8 cellular contexts compared by ENCODE assay signal in genomic region chr6:28867078-28867414, GRCh38. TPM values are rescaled to one million over a fixed set of nuclear protein-coding genes. Genes with fewer than 3 reads are reported as not detected.
DNase-seq lines count a peak whose midpoint lies in the region; ATAC-seq and TF ChIP-seq lines count a peak whose summit lies in the region.

No MANE protein-coding gene starts in this region.

- H3K27me3 ChIP-seq in HAP-1 (ENCODE audit: low read depth) = no peaks in the 10 kb centered on the region
- no peaks in the 10 kb centered on the region for H3K27me3 ChIP-seq in endodermal cell (ENCODE audit: control insufficient read depth, insufficient read depth, low read length, poor library complexity, severe bottlenecking)

- H3K9me3 ChIP-seq in HAP-1 = no peaks in the 10 kb centered on the region; the same call in 1 of the 2 replicates
- peaks cover 9% of the 10 kb centered on the region for H3K9me3 ChIP-seq in endodermal cell (ENCODE audit: control insufficient read depth, low read length)

- CTCF ChIA-PET in RWPE1 (lab: Yijun Ruan, JAX) = interaction anchor here (0.6 kb wide), 1 partner anchor 108 kb away, joined by 3 read pairs; no protein-coding TSS in a partner anchor

- in situ Hi-C loops in HAP-1 (cut with MboI; ENCODE audit: low sequenced_read_pairs) = no loop called here

- H3K4me3 ChIP-seq in HAP-1 (peak overlapping the region; percentile 41), endodermal cell (ENCODE audit: low read length) (peak overlapping the region; percentile 81)

- 78% methylated on average over 5 of the region's 5 CpGs; no CpG with 5 or more reads in 1 of the 2 experiments for WGBS in endodermal cell (ENCODE audit: insufficient coverage in 1 of 2, insufficient read length in 1 of 2), 2 experiments

- ATAC-seq in natural killer cell = peak; percentile 17 to 44 (median 27)

- TF ChIP-seq CTCF in RWPE1 (conservative IDR thresholded peaks at IDR 0.05; ENCODE audit: low read depth) = no peak
- TF ChIP-seq CTCF in endodermal cell (conservative IDR thresholded peaks at IDR 0.05) = no peak
- TF ChIP-seq CTCF in natural killer cell (IDR thresholded peaks at IDR 0.05) = no peak

- POLR2A ChIA-PET in RWPE1 (lab: Yijun Ruan, JAX; ENCODE audit: low non-redundant PET) = no interaction called here

- no peaks in the 10 kb centered on the region for H3K36me3 ChIP-seq in HAP-1 (replicated peaks)
- no peaks in the 10 kb centered on the region for H3K36me3 ChIP-seq in endodermal cell (ENCODE audit: control insufficient read depth, insufficient read depth, low read length)

- peaks cover 11% of the 10 kb centered on the region for H3K9me3 Mint-ChIP-seq in endodermal cell
- H3K9me3 Mint-ChIP-seq in natural killer cell = peaks cover 0 to 4% of the 10 kb centered on the region in 2 donors

- DNase-seq in DMS114 treated with DMSO at 0.1 percent for 48 hours (lab: John Stamatoyannopoulos, UW; ENCODE audit: unreplicated experiment) (peak; percentile 53), HAP-1 (ENCODE audit: low spot score in 2 of 2) (no peak), RWPE1 (ENCODE audit: low spot score) (no peak), endodermal cell (no peak), natural killer cell (no peak), HCEC 1CT (no peak), EL (no peak)
- no peak for DNase-seq in effector CD4-positive, alpha-beta T cell

- peaks cover 13% of the 10 kb centered on the region for H3K27me3 Mint-ChIP-seq in endodermal cell (ENCODE audit: insufficient read depth)
- peaks cover 3 to 9% of the 10 kb centered on the region in 2 donors for H3K27me3 Mint-ChIP-seq in natural killer cell (ENCODE audit: low read depth in 2 of 2)

- intact Hi-C loops in natural killer cell (cut with micrococcal nuclease) = loop anchor here (1.0 to 2.0 kb wide), 2 partner anchors 17 to 74 kb away; no protein-coding TSS in a partner anchor

- H3K4me3 Mint-ChIP-seq in endodermal cell (peak overlapping the region; percentile 65), natural killer cell (peak overlapping the region; percentile 99)

- H3K4me1 Mint-ChIP-seq in endodermal cell (peaks cover 8% of the 10 kb centered on the region), natural killer cell (peaks cover 47 to 50% of the 10 kb centered on the region in 2 donors)

- H3K27ac ChIP-seq in RWPE1 = peak overlapping the region; percentile 83
- no peak overlapping the region for H3K27ac ChIP-seq in endodermal cell (ENCODE audit: low read depth, low read length)

- peaks cover 17% of the 10 kb centered on the region for H3K4me1 ChIP-seq in HAP-1
- H3K4me1 ChIP-seq in endodermal cell (ENCODE audit: control insufficient read depth, insufficient read depth, low read length) = no peaks in the 10 kb centered on the region

- H3K27ac Mint-ChIP-seq in endodermal cell (peak overlapping the region; percentile 77), natural killer cell (peak overlapping the region; percentile 94 to 99)

- peak overlapping the region; percentile 24 for H3K9ac ChIP-seq in endodermal cell (ENCODE audit: extremely low read depth, low read length, poor library complexity, severe bottlenecking)

- H3K36me3 Mint-ChIP-seq in endodermal cell (ENCODE audit: low read depth) (no peaks in the 10 kb centered on the region), natural killer cell (peaks cover 12% of the 10 kb centered on the region)

RNA-seq across cellular contexts. Expression of gene TRIM27, which starts 56.7 kb away (rescaled TPM):
- total RNA-seq in endodermal cell (10 to 100 TPM; 81.8 to 82.7 TPM), natural killer cell (10 to 100 TPM; 19.3 to 33.6 (median 25.1) TPM)
- polyA plus RNA-seq in endodermal cell (2013, experiment 1 of 2) = 53.4 TPM
- polyA plus RNA-seq in endodermal cell (2013, experiment 2 of 2) = 50.1 TPM
